1 cellular context compared by ENCODE assay signal in the genomic region with DNA sequence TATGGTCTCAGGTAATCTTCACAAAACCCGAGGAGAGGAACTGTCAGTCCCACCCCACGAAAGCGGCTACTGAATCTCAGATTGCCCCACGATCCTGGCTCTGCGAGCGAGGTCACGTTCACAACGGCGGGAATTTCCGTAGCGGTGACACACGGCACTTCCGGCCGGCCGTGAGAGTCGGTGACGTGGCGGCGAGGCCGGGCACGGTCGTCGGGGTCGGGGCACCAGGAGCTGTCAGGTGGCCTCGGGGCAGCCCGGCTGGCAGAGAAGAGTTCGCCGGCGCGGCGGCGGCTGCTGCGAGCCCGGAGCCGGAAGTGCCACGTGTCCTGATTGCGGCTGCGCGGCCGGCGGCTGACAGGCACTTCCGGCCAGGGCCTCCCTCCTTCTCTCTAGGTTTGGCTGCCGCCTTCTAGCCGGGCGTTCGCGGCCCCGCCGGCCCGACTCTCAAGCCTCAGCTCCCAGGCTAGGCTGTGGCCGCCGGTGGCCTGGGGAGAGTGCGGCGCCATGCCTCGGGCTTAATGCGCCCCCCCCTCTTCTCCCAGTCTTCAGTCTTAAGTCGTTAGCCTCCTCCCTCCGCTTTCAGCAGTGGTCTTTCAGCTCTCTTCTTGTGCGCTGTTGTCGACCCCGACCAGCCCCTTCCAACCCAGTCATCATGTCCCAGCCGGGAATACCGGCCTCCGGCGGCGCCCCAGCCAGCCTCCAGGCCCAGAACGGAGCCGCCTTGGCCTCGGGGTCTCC.
A peak's percentile ranks its signal among the peaks of the same experiment; 100 is the strongest.
TF ChIP-seq lines count a peak whose summit lies in the region.

A gene (plus strand): TSS at position 361 of the 738 bp plus-strand sequence. CDS start 292 bp downstream, at position 653.

TF ChIP-seq in HEK293, 187 proteins besides CTCF, POLR2A, EP300 and RAD21 (continued from another document):
- TF ChIP-seq, protein P1, sequence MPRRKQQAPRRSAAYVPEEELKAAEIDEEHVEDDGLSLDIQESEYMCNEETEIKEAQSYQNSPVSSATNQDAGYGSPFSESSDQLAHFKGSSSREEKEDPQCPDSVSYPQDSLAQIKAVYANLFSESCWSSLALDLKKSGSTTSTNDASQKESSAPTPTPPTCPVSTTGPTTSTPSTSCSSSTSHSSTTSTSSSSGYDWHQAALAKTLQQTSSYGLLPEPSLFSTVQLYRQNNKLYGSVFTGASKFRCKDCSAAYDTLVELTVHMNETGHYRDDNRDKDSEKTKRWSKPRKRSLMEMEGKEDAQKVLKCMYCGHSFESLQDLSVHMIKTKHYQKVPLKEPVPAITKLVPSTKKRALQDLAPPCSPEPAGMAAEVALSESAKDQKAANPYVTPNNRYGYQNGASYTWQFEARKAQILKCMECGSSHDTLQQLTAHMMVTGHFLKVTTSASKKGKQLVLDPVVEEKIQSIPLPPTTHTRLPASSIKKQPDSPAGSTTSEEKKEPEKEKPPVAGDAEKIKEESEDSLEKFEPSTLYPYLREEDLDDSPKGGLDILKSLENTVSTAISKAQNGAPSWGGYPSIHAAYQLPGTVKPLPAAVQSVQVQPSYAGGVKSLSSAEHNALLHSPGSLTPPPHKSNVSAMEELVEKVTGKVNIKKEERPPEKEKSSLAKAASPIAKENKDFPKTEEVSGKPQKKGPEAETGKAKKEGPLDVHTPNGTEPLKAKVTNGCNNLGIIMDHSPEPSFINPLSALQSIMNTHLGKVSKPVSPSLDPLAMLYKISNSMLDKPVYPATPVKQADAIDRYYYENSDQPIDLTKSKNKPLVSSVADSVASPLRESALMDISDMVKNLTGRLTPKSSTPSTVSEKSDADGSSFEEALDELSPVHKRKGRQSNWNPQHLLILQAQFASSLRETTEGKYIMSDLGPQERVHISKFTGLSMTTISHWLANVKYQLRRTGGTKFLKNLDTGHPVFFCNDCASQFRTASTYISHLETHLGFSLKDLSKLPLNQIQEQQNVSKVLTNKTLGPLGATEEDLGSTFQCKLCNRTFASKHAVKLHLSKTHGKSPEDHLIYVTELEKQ (tag by site-specific recombination; IDR thresholded peaks at IDR 0.05; ENCODE audit: borderline replicate concordance), result peak; percentile 8; the same call in 1 of the 2 replicates
- TF ChIP-seq ZNF433 (tag by site-specific recombination; IDR thresholded peaks at IDR 0.05; ENCODE audit: low read depth) (no peak), ZNF366 (tag by site-specific recombination; conservative IDR thresholded peaks at IDR 0.05) (peak; percentile 64), ZNF266 (tag by site-specific recombination; IDR thresholded peaks at IDR 0.05; ENCODE audit: low read depth) (no peak), ZFP37 (tag by site-specific recombination; IDR thresholded peaks at IDR 0.05) (peak; percentile 77; the same call in 1 of the 2 replicates), ZNF600 (tag by site-specific recombination; IDR thresholded peaks at IDR 0.05) (peak; percentile 43; the same call in 1 of the 2 replicates), ZFP69B (tag by site-specific recombination; IDR thresholded peaks at IDR 0.05) (0 out of 2 replicates have a peak, but pooled peaks have one; percentile 17), ZSCAN30 (tag by site-specific recombination; IDR thresholded peaks at IDR 0.05) (0 out of 2 replicates have a peak, but pooled peaks have one; percentile 41), ZNF596 (tag by site-specific recombination; IDR thresholded peaks at IDR 0.05) (peak; percentile 3; the same call in 1 of the 2 replicates), SCRT2 (tag by site-specific recombination; IDR thresholded peaks at IDR 0.05) (peak; percentile 46)
- TF ChIP-seq, protein P2, sequence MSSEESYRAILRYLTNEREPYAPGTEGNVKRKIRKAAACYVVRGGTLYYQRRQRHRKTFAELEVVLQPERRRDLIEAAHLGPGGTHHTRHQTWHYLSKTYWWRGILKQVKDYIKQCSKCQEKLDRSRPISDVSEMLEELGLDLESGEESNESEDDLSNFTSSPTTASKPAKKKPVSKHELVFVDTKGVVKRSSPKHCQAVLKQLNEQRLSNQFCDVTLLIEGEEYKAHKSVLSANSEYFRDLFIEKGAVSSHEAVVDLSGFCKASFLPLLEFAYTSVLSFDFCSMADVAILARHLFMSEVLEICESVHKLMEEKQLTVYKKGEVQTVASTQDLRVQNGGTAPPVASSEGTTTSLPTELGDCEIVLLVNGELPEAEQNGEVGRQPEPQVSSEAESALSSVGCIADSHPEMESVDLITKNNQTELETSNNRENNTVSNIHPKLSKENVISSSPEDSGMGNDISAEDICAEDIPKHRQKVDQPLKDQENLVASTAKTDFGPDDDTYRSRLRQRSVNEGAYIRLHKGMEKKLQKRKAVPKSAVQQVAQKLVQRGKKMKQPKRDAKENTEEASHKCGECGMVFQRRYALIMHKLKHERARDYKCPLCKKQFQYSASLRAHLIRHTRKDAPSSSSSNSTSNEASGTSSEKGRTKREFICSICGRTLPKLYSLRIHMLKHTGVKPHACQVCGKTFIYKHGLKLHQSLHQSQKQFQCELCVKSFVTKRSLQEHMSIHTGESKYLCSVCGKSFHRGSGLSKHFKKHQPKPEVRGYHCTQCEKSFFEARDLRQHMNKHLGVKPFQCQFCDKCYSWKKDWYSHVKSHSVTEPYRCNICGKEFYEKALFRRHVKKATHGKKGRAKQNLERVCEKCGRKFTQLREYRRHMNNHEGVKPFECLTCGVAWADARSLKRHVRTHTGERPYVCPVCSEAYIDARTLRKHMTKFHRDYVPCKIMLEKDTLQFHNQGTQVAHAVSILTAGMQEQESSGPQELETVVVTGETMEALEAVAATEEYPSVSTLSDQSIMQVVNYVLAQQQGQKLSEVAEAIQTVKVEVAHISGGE (tag by site-specific recombination; conservative IDR thresholded peaks at IDR 0.05; ENCODE audit: low read depth), result peak; percentile 96
TF ChIP-seq in HEK293: peak in this region for 47.
